Comparison of ENCODE assay signal across 24 cellular contexts in genomic region chr15:58536414-58536813, GRCh38.
"Had no signal": no experiment of that assay in that cellular context is flagged by ENCODE, and none has a peak within 500 bp of the region (broad histone marks: within the 10 kb centered on the region; RNA-seq: fewer than 3 reads in every experiment).

No MANE protein-coding gene starts in this region.

- H3K4me3 ChIP-seq: adrenal gland, body of pancreas, coronary artery, dorsolateral prefrontal cortex, testis, transverse colon, uterus had no signal

- H3K27me3 ChIP-seq: adrenal gland, body of pancreas, dorsolateral prefrontal cortex, testis, transverse colon, uterus had no signal

- DNase-seq: activated B cell treated with CpG ODN at 0.5 μM for 24 hours; activated CD4-positive, alpha-beta T cell treated with anti-CD3 and anti-CD28 coated beads for 36 hours; activated CD4-positive, alpha-beta T cell treated with anti-CD3 and anti-CD28 coated beads, Interleukin-2, amount 50 U/mL, for 4 hours; activated naive CD4-positive, alpha-beta T cell treated with anti-CD3 and anti-CD28 coated beads for 36 hours; activated naive CD8-positive, alpha-beta T cell treated with anti-CD3 and anti-CD28 coated beads for 36 hours; activated T-cell treated with anti-CD3 and anti-CD28 coated beads for 4 hours; activated T-cell treated with anti-CD3 and anti-CD28 coated beads, Interleukin-2, amount 50 U/mL, for 72 hours; aorta; body of pancreas; dorsolateral prefrontal cortex; effector memory CD4-positive, alpha-beta T cell; erythroblast; hippocampal formation; kidney; left colon; stimulated activated CD4-positive, alpha-beta T cell treated with anti-CD3 and anti-CD28 coated beads, Interleukin-15, amount 100 ng/mL, for 24 hours; stimulated activated CD4-positive, alpha-beta T cell treated with anti-CD3 and anti-CD28 coated beads, Interleukin-2, amount 100 ng/mL, for 24 hours; stimulated activated naive CD4-positive, alpha-beta T cell; T-helper 1 cell; transverse colon; uterus had no signal

- H3K9me3 ChIP-seq: adrenal gland, body of pancreas, testis, transverse colon, uterus had no signal

- H3K4me1 ChIP-seq: adrenal gland, uterus had no signal

- H3K27ac ChIP-seq: adrenal gland, body of pancreas, coronary artery, dorsolateral prefrontal cortex, testis, transverse colon, uterus had no signal

- H3K36me3 ChIP-seq: adrenal gland, transverse colon, uterus had no signal
